Comparison of ENCODE assay signal across 20 cellular contexts in genomic region chr2:6423131-6423530, GRCh38.
DNase-seq lines count a peak whose midpoint lies in the region; ATAC-seq and TF ChIP-seq lines count a peak whose summit lies in the region.
"Had no signal": no experiment of that assay in that cellular context is flagged by ENCODE, and none has a peak within 500 bp of the region (broad histone marks: within the 10 kb centered on the region; RNA-seq: fewer than 3 reads in every experiment).

No MANE protein-coding gene starts in this region.

- DNase-seq in LHCN-M2 (ENCODE audit: low read depth) = peak; percentile 32
- DNase-seq in fibroblast of gingiva (ENCODE audit: low read depth) = peak; percentile 6
- DNase-seq in smooth muscle cell (lab: John Stamatoyannopoulos, UW; ENCODE audit: unreplicated experiment) = no peak
- DNase-seq: activated CD4-positive, alpha-beta T cell treated with anti-CD3 and anti-CD28 coated beads for 1 hour; activated naive CD4-positive, alpha-beta T cell treated with anti-CD3 and anti-CD28 coated beads for 36 hours; activated T-cell treated with anti-CD3 and anti-CD28 coated beads, Interleukin-2, amount 50 U/mL, for 4 hours; aorta; CD8-positive, alpha-beta T cell; KBM-7; NCI-H69; occipital lobe; SHP77; stimulated activated CD4-positive, alpha-beta T cell treated with anti-CD3 and anti-CD28 coated beads, Interleukin-2, amount 100 ng/mL, for 48 hours; stimulated activated naive B cell treated with anti-CD40 and anti-IgM and Interleukin-4, amounts not matched to agents 10 μg/mL and 1 μg/mL and 100 μg/mL, for 72 hours; testis had no signal

- no peaks in the 10 kb centered on the region for H4K20me1 ChIP-seq in smooth muscle cell (ENCODE audit: low read depth)

- peaks cover 12% of the 10 kb centered on the region for H3K4me1 ChIP-seq in smooth muscle cell (ENCODE audit: low read depth)
- H3K4me1 ChIP-seq: testis, vagina had no signal

- peak; percentile 69 for ATAC-seq in GM18858 (IDR thresholded peaks at IDR 0.05; ENCODE audit: unreplicated experiment)
- ATAC-seq in HG02623 (IDR thresholded peaks at IDR 0.05; ENCODE audit: unreplicated experiment) = no peak
- ATAC-seq in HG02973 (IDR thresholded peaks at IDR 0.05; ENCODE audit: unreplicated experiment) = no peak
- ATAC-seq in GM19455 (IDR thresholded peaks at IDR 0.05; ENCODE audit: unreplicated experiment) = no peak
- ATAC-seq: activated T-cell treated with anti-CD3 and anti-CD28 coated beads, Interleukin-2, amount 50 U/mL, for 4 hours; CD8-positive, alpha-beta T cell; stimulated activated naive B cell treated with anti-CD40 and anti-IgM and Interleukin-4, amounts not matched to agents 10 μg/mL and 1 μg/mL and 100 μg/mL, for 72 hours had no signal

- 59% methylated on average over 2 of the region's 2 CpGs for WGBS in smooth muscle cell (ENCODE audit: low lambda C conversion rate)

- H3K27ac ChIP-seq in smooth muscle cell (ENCODE audit: low read depth) = peak overlapping the region; percentile 66
- H3K27ac ChIP-seq: testis, vagina had no signal

- H3K4me3 ChIP-seq in smooth muscle cell = no peak overlapping the region
- H3K4me3 ChIP-seq: testis, vagina had no signal

- H3K27me3 ChIP-seq in smooth muscle cell (ENCODE audit: low read depth) = no peaks in the 10 kb centered on the region
- H3K27me3 ChIP-seq: testis, vagina had no signal

- peaks cover 3% of the 10 kb centered on the region for H3F3A ChIP-seq in smooth muscle cell (ENCODE audit: low read depth)

- H3K4me2 ChIP-seq in smooth muscle cell = peak overlapping the region; percentile 43

- H3K36me3 ChIP-seq in smooth muscle cell (ENCODE audit: low read depth) = no peaks in the 10 kb centered on the region
- H3K36me3 ChIP-seq: vagina had no signal

- H3K9ac ChIP-seq in smooth muscle cell (ENCODE audit: low read depth) = no peak overlapping the region

- no peak overlapping the region for H2AFZ ChIP-seq in smooth muscle cell (ENCODE audit: low read depth)

- no peak for TF ChIP-seq CTCF in smooth muscle cell (IDR thresholded peaks at IDR 0.05; ENCODE audit: borderline replicate concordance, insufficient read depth, poor library complexity, severe bottlenecking)

- H3K79me2 ChIP-seq in smooth muscle cell (ENCODE audit: low read depth) = no peaks in the 10 kb centered on the region

- no peaks in the 10 kb centered on the region for H3K9me3 ChIP-seq in smooth muscle cell (replicated peaks; ENCODE audit: low read depth)
- H3K9me3 ChIP-seq: testis, vagina had no signal
